1 cellular context compared by ENCODE assay signal in the genomic region with DNA sequence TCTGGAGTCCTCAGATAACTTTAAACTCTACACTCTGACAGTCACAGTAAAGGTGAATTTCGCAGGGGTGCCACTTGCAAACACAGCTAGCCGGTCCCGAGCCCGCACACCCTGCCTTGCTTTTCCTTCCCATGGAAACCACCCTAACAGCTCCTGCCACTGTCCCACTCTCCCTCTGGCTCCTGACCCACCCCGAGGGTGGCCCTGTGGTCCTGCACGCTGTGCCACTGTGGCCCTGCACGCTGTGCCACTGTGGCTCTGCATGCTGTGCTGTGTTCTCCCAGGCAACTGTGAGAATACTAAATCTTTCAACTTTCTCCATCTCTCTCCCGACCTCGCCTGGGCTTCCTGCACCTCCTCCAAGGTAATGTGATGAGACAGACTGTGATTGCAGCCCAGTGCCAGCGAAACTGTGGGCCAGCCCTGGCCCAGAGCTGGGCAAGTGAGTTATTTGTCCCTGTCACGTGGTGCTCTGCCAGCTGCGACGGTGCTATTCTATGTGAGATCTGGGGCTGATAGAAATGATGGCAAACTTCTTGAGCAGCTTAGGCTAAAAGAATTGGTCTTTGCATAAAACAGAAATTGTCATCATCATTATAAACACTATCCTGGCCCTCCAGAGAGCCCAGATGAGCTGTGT.
TF ChIP-seq lines count a peak whose summit lies in the region.

No MANE protein-coding gene starts in this region.

TF ChIP-seq in A549, 52 proteins besides CTCF, POLR2A, EP300 and RAD21 (continued from another document):
- TF ChIP-seq TFCP2L1 (CRISPR knock-in tag; IDR thresholded peaks at IDR 0.05) (no peak), BCL3 (IDR thresholded peaks at IDR 0.05) (no peak), KDM5A (IDR thresholded peaks at IDR 0.05) (no peak), SREBF2 (IDR thresholded peaks at IDR 0.05) (no peak), RFX5 (IDR thresholded peaks at IDR 0.05) (no peak), HOXB5 (CRISPR knock-in tag; IDR thresholded peaks at IDR 0.05) (no peak), CEBPB (IDR thresholded peaks at IDR 0.05) (no peak), MAZ (IDR thresholded peaks at IDR 0.05; ENCODE audit: borderline replicate concordance, low read depth, low read length) (no peak), MAX (IDR thresholded peaks at IDR 0.05) (no peak), ZSCAN20 (CRISPR knock-in tag; IDR thresholded peaks at IDR 0.05) (no peak), JUNB (IDR thresholded peaks at IDR 0.05) (no peak), REST (IDR thresholded peaks at IDR 0.05) (no peak)
TF ChIP-seq in A549: peak in this region for 0.
